In genomic region chr17:17403899-17404576, GRCh38 we compare ENCODE assay signal across 9 cellular contexts.
DNase-seq lines count a peak whose midpoint lies in the region; ATAC-seq and TF ChIP-seq lines count a peak whose summit lies in the region.
"Had no signal": no experiment of that assay in that cellular context is flagged by ENCODE, and none has a peak within 500 bp of the region (broad histone marks: within the 10 kb centered on the region; RNA-seq: fewer than 3 reads in every experiment).

No MANE protein-coding gene starts in this region.

- TF ChIP-seq CTCF in suprapubic skin (IDR thresholded peaks at IDR 0.05) (no peak), PC-9 (conservative IDR thresholded peaks at IDR 0.05) (no peak)

- H3K9me3 ChIP-seq in suprapubic skin (no peaks in the 10 kb centered on the region), PC-9 (ENCODE audit: insufficient read depth, low read depth) (no peaks in the 10 kb centered on the region)
- H3K9me3 ChIP-seq: upper lobe of left lung had no signal

- H3K79me2 ChIP-seq in PC-9 (ENCODE audit: low read depth), result no peaks in the 10 kb centered on the region

- POLR2A ChIA-PET in PC-9 (lab: Charles Lee; ENCODE audit: unreplicated experiment), result no interaction called here

- TF ChIP-seq POLR2A in suprapubic skin (IDR thresholded peaks at IDR 0.05), result no peak

- no peak for TF ChIP-seq EP300 in suprapubic skin (IDR thresholded peaks at IDR 0.05)

- H4K20me1 ChIP-seq in PC-9 (ENCODE audit: insufficient read depth), result no peaks in the 10 kb centered on the region

- H3K27ac ChIP-seq in suprapubic skin (no peak overlapping the region), PC-9 (no peak overlapping the region)

- peak; percentile 73 for DNase-seq in MV-4-11 (lab: John Stamatoyannopoulos, UW)
- DNase-seq in SKM-1 (lab: John Stamatoyannopoulos, UW; ENCODE audit: unreplicated experiment), result peak; percentile 30
- peak; percentile 51 for DNase-seq in activated naive CD4-positive, alpha-beta T cell treated with anti-CD3 and anti-CD28 coated beads, Interleukin-2, amount 50 U/mL, for 16 hours
- peak; percentile 16 to 28 for DNase-seq in stimulated activated CD4-positive, alpha-beta T cell treated with anti-CD3 and anti-CD28 coated beads, Interleukin-4, amount 100 ng/mL, for 48 hours (ENCODE audit: low read depth in 2 of 2)
- DNase-seq in suprapubic skin (ENCODE audit: low spot score in 2 of 2), result no peak
- no peak for DNase-seq in PC-9

- ATAC-seq in HG02981 (IDR thresholded peaks at IDR 0.05; ENCODE audit: unreplicated experiment) (no peak), HG03432 (IDR thresholded peaks at IDR 0.05; ENCODE audit: unreplicated experiment) (no peak)

- CTCF ChIA-PET in PC-9 (lab: Charles Lee), result no interaction called here

- no peaks in the 10 kb centered on the region for H3K9me2 ChIP-seq in PC-9 (ENCODE audit: insufficient read depth)

- H3K27me3 ChIP-seq in suprapubic skin, result no peaks in the 10 kb centered on the region
- peaks cover 49% of the 10 kb centered on the region for H3K27me3 ChIP-seq in PC-9 (ENCODE audit: insufficient read depth, low read depth)
- H3K27me3 ChIP-seq: upper lobe of left lung had no signal

- H3K4me1 ChIP-seq in suprapubic skin, result peaks cover 11% of the 10 kb centered on the region
- H3K4me1 ChIP-seq in PC-9 (replicated peaks; ENCODE audit: insufficient read depth), result peaks cover 11% of the 10 kb centered on the region; the same call in 1 of the 2 replicates

- intact Hi-C loops in PC-9 (cut with micrococcal nuclease; ENCODE audit: unreplicated experiment), result no loop called here

- no peaks in the 10 kb centered on the region for H3K36me3 ChIP-seq in suprapubic skin
- no peaks in the 10 kb centered on the region for H3K36me3 ChIP-seq in PC-9 (ENCODE audit: low read depth)
- H3K36me3 ChIP-seq: upper lobe of left lung had no signal

- 63% methylated on average over 16 of the region's 17 CpGs for WGBS in suprapubic skin

- no peak overlapping the region for H2AFZ ChIP-seq in PC-9

- H3K4me3 ChIP-seq in suprapubic skin (no peak overlapping the region), PC-9 (no peak overlapping the region)
- H3K4me3 ChIP-seq: upper lobe of left lung had no signal

- no peak overlapping the region for H3K4me2 ChIP-seq in PC-9

- peaks cover 6% of the 10 kb centered on the region; the same call in 1 of the 2 replicates for H3F3A ChIP-seq in PC-9 (ENCODE audit: insufficient read depth, low read depth)

- BruUV-seq in PC-9 (replicated peaks; lab: Mats Ljungman, UMichigan), result no TSS peak

Comparison
In these comparisons a context has a peak if more than half of its experiments do, and no peak if none do; other contexts are left out.
1. DNase-seq: peak in MV-4-11 (single experiment), SKM-1 (single experiment), activated naive CD4-positive, alpha-beta T cell treated with anti-CD3 and anti-CD28 coated beads, Interleukin-2, amount 50 U/mL, for 16 hours (single experiment) and stimulated activated CD4-positive, alpha-beta T cell treated with anti-CD3 and anti-CD28 coated beads, Interleukin-4, amount 100 ng/mL, for 48 hours (2 of 2); none in suprapubic skin (0 of 2) and PC-9 (0 of 2).